8 cellular contexts compared by ENCODE assay signal in the genomic region with DNA sequence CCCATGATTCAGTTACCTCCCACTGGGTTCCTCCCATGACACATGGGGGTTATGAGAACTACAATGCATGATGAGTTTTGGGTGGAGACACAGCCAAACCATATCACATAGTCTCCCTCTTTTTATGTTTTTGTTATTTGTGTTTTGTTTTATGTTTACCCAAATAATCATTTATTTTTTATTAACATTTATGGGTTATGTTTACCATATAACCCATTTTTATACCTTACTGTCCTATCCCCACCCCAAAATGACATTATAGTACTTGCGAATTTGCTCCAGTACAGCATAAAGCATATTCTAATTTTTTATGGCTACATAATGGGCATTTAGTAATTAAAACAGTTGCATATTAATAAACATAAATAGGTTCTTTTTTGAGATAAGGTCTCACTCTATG.
"Had no signal": no experiment of that assay in that cellular context is flagged by ENCODE, and none has a peak within 500 bp of the region (broad histone marks: within the 10 kb centered on the region; RNA-seq: fewer than 3 reads in every experiment).

No MANE protein-coding gene starts in this region.

- ATAC-seq: GM12878 had no signal

- DNase-seq: GDM1, GF-D8 had no signal

- FAIRE-seq: G401.6, GM12878, GM12891, GM12892, GM18507, GM19239 had no signal

- H3K4me3 ChIP-seq: GM12878 had no signal
